In genomic region chr10:124450010-124450782, GRCh38 we compare ENCODE assay signal across 9 cellular contexts. TPM values are rescaled to one million over a fixed set of nuclear protein-coding genes. Genes with fewer than 3 reads are reported as not detected.
A peak's percentile ranks its signal among the peaks of the same experiment; 100 is the strongest.
DNase-seq lines count a peak whose midpoint lies in the region; ATAC-seq and TF ChIP-seq lines count a peak whose summit lies in the region.
"Had no signal": no experiment of that assay in that cellular context is flagged by ENCODE, and none has a peak within 500 bp of the region (broad histone marks: within the 10 kb centered on the region; RNA-seq: fewer than 3 reads in every experiment).

TSS of gene NKX1-2 (minus strand) at chr10:124450035. CDS start at chr10:124449943, 92 bp downstream.

- no peaks in the 10 kb centered on the region for H3K9me3 Mint-ChIP-seq in activated naive CD8-positive, alpha-beta T cell treated with anti-CD3 and anti-CD28 coated beads for 36 hours

- H3K36me3 ChIP-seq in heart left ventricle (no peaks in the 10 kb centered on the region), vagina (no peaks in the 10 kb centered on the region)

- ATAC-seq in heart left ventricle (no peak), Right ventricle myocardium superior (ENCODE audit: poor library complexity) (no peak), GM18858 (IDR thresholded peaks at IDR 0.05; ENCODE audit: unreplicated experiment) (no peak), HG03175 (IDR thresholded peaks at IDR 0.05; ENCODE audit: unreplicated experiment) (no peak)

- TF ChIP-seq POLR2A in heart left ventricle (IDR thresholded peaks at IDR 0.05) (no peak), vagina (IDR thresholded peaks at IDR 0.05) (no peak)

- no peaks in the 10 kb centered on the region for H3K36me3 Mint-ChIP-seq in activated naive CD8-positive, alpha-beta T cell treated with anti-CD3 and anti-CD28 coated beads for 36 hours

- H3K9me3 ChIP-seq in heart left ventricle (no peaks in the 10 kb centered on the region), vagina (no peaks in the 10 kb centered on the region)

- 1 to 4% (median 2%) methylated on average over 19 to 58 of the region's 58 CpGs for WGBS in heart left ventricle, 4 donors

- DNase-seq in heart left ventricle (no peak), Right ventricle myocardium superior (no peak), left kidney (ENCODE audit: low read depth, low spot score) (peak; percentile 70), vagina (ENCODE audit: extremely low spot score in 2 of 2) (no peak)
- no peak for DNase-seq in activated naive CD8-positive, alpha-beta T cell treated with anti-CD3 and anti-CD28 coated beads for 36 hours
- DNase-seq in activated CD8-positive, alpha-beta memory T cell treated with anti-CD3 and anti-CD28 coated beads, Interleukin-2, amount 50 U/mL, for 4 hours, result no peak
- DNase-seq: GDM1 had no signal

- H3K4me3 Mint-ChIP-seq in activated naive CD8-positive, alpha-beta T cell treated with anti-CD3 and anti-CD28 coated beads for 36 hours, result peak within 1 kb of the TSS; percentile 48

- H3K27ac Mint-ChIP-seq in activated naive CD8-positive, alpha-beta T cell treated with anti-CD3 and anti-CD28 coated beads for 36 hours, result no peak within 1 kb of the TSS

- H3K27ac ChIP-seq in heart left ventricle (no peak within 1 kb of the TSS), vagina (no peak within 1 kb of the TSS)

- H3K4me1 ChIP-seq in heart left ventricle (peaks cover 0 to 32% (median 10%) of the 10 kb centered on the region in 12 donors), vagina (peaks cover 37% of the 10 kb centered on the region)

- peaks cover 13% of the 10 kb centered on the region for H3K4me1 Mint-ChIP-seq in activated naive CD8-positive, alpha-beta T cell treated with anti-CD3 and anti-CD28 coated beads for 36 hours

- H3K4me3 ChIP-seq in heart left ventricle, result peak within 1 kb of the TSS in 10 of 12 donors; percentile 5 to 31 (median 20)
- peak within 1 kb of the TSS; percentile 23 to 30 for H3K4me3 ChIP-seq in vagina

- no peak for TF ChIP-seq CTCF in heart left ventricle (IDR thresholded peaks at IDR 0.05)
- TF ChIP-seq CTCF in vagina (IDR thresholded peaks at IDR 0.05), result no peak

- intact Hi-C loops in heart left ventricle (cut with DNase I), result no loop called here
- intact Hi-C loops in Right ventricle myocardium superior (cut with DNase I), result no loop called here
- intact Hi-C loops in vagina (cut with DNase I), result no loop called here

- H3K27me3 ChIP-seq in heart left ventricle, result peaks cover 39 to 100% (median 77%) of the 10 kb centered on the region in 9 donors
- H3K27me3 ChIP-seq in vagina, result peaks cover 5% of the 10 kb centered on the region

- H3K27me3 Mint-ChIP-seq in activated naive CD8-positive, alpha-beta T cell treated with anti-CD3 and anti-CD28 coated beads for 36 hours, result peaks cover 94% of the 10 kb centered on the region

RNA-seq across cellular contexts. Expression of gene NKX1-2, which starts in this region (rescaled TPM):
- total RNA-seq in heart left ventricle (not detected), Right ventricle myocardium superior (not detected), vagina (0.98 TPM)
- polyA plus RNA-seq in heart left ventricle, result not detected
- total RNA-seq in activated naive CD8-positive, alpha-beta T cell treated with anti-CD3 and anti-CD28 coated beads for 36 hours, result not detected
